ENCODE assay signal across 10 cellular contexts in the genomic region with DNA sequence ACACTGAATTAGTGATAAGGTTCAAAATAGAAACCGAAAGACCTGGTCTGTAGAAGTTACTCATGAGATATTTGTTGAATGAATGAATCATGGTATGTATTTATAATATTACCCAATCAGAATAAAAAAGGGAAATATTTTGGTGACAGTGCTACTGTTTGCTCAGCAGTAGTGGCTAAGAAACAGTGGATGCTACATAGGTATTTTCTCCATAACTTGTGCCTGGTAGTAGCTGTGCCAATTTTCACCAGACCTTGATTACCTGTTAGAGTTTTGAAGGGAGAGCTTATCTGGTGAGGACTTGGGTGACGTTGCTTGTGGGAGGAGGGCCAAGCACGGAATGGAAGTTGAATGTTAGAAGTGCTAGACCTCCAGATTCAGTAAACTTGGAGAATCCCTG. TPM values are rescaled to one million over a fixed set of nuclear protein-coding genes. Genes with fewer than 3 reads are reported as not detected.
DNase-seq lines count a peak whose midpoint lies in the region; TF ChIP-seq lines count a peak whose summit lies in the region.
"Had no signal": no experiment of that assay in that cellular context is flagged by ENCODE, and none has a peak within 500 bp of the region (broad histone marks: within the 10 kb centered on the region; RNA-seq: fewer than 3 reads in every experiment).

No MANE protein-coding gene starts in this region.

- peaks cover 5% of the 10 kb centered on the region for H3K9me3 Mint-ChIP-seq in glutamatergic neuron (ENCODE audit: unreplicated experiment)

- H4K20me1 ChIP-seq in BLaER1 treated with 17β-estradiol and CSF1 and Interleukin-3, amounts not matched to agents 10 nM and 100 nM: peaks cover 100% of the 10 kb centered on the region in 11 experiments
- H4K20me1 ChIP-seq in osteoblast (ENCODE audit: insufficient read depth, low read length): peaks cover 48% of the 10 kb centered on the region
- H4K20me1 ChIP-seq in Karpas-422 (ENCODE audit: insufficient read depth, low read depth, low read length): peaks cover 25% of the 10 kb centered on the region; the same call in 1 of the 2 replicates

- peaks cover 3% of the 10 kb centered on the region for H3K4me1 Mint-ChIP-seq in glutamatergic neuron (ENCODE audit: low read depth, unreplicated experiment)

- DNase-seq in M059J (ENCODE audit: low read depth) (peak; percentile 29), choroid plexus epithelial cell (ENCODE audit: low read depth) (peak; percentile 44), osteoblast (ENCODE audit: insufficient read length, low spot score, missing footprints) (peak; percentile 81), glutamatergic neuron (no peak), NCI-H1105 treated with DMSO at 0.1 percent for 48 hours (lab: John Stamatoyannopoulos, UW) (no peak), NCI-H146 treated with DMSO at 0.1 percent for 48 hours (lab: John Stamatoyannopoulos, UW; ENCODE audit: unreplicated experiment) (no peak), Karpas-422 (no peak)
- DNase-seq: NCI-H2081 treated with DMSO at 0.1 percent for 48 hours, T-helper 9 cell had no signal

- no peaks in the 10 kb centered on the region for H3K36me3 Mint-ChIP-seq in glutamatergic neuron (ENCODE audit: unreplicated experiment)

- TF ChIP-seq CTCF in choroid plexus epithelial cell (conservative IDR thresholded peaks at IDR 0.05; ENCODE audit: low read depth, low read length) (no peak), osteoblast (IDR thresholded peaks at IDR 0.05; ENCODE audit: extremely low read depth, low read depth, low read length) (no peak), glutamatergic neuron (IDR thresholded peaks at IDR 0.05; ENCODE audit: partially characterized antibody, unreplicated experiment) (no peak)

- no peaks in the 10 kb centered on the region for H3K9me3 ChIP-seq in BLaER1 treated with 17β-estradiol and CSF1 and Interleukin-3, amounts not matched to agents 10 nM and 100 nM (replicated peaks in 1 of 11)
- H3K9me3 ChIP-seq in osteoblast (ENCODE audit: low read depth, low read length) (no peaks in the 10 kb centered on the region), Karpas-422 (ENCODE audit: low read length) (no peaks in the 10 kb centered on the region)

- no peak overlapping the region for H3K27ac Mint-ChIP-seq in glutamatergic neuron (ENCODE audit: unreplicated experiment)

- no peaks in the 10 kb centered on the region for H3K27me3 Mint-ChIP-seq in glutamatergic neuron (ENCODE audit: unreplicated experiment)

- H3K9me2 ChIP-seq in Karpas-422 (replicated peaks; ENCODE audit: insufficient read depth, low read length): no peaks in the 10 kb centered on the region

- H3K9ac ChIP-seq in BLaER1 treated with 17β-estradiol and CSF1 and Interleukin-3, amounts not matched to agents 10 nM and 100 nM: no peak overlapping the region
- H3K9ac ChIP-seq in Karpas-422 (ENCODE audit: low read length): no peak overlapping the region

- H3K27ac ChIP-seq in BLaER1 treated with 17β-estradiol and CSF1 and Interleukin-3, amounts not matched to agents 10 nM and 100 nM: peak overlapping the region in 1 of 11 experiments; percentile 4; a peak in 1 of 22 replicates
- H3K27ac ChIP-seq in osteoblast (ENCODE audit: low read depth, low read length) (peak overlapping the region; percentile 73), Karpas-422 (ENCODE audit: low read length) (no peak overlapping the region)

- H3K4me1 ChIP-seq in BLaER1 treated with 17β-estradiol and CSF1 and Interleukin-3, amounts not matched to agents 10 nM and 100 nM: peaks cover 70 to 100% (median 93%) of the 10 kb centered on the region in 10 experiments
- H3K4me1 ChIP-seq in osteoblast (ENCODE audit: insufficient read depth, low read length): peaks cover 32% of the 10 kb centered on the region
- no peaks in the 10 kb centered on the region for H3K4me1 ChIP-seq in Karpas-422 (ENCODE audit: low read length)

- H3K4me3 Mint-ChIP-seq in glutamatergic neuron (ENCODE audit: unreplicated experiment): no peak overlapping the region

- no peak overlapping the region for H2AFZ ChIP-seq in osteoblast (ENCODE audit: low read length)
- H2AFZ ChIP-seq in Karpas-422 (ENCODE audit: low read length): no peak overlapping the region

- peak overlapping the region in 6 of 11 experiments; percentile 7 to 64 (median 35); a peak in 6 of 22 replicates for H3K4me2 ChIP-seq in BLaER1 treated with 17β-estradiol and CSF1 and Interleukin-3, amounts not matched to agents 10 nM and 100 nM
- H3K4me2 ChIP-seq in osteoblast (ENCODE audit: insufficient read depth, low read length) (peak overlapping the region; percentile 43), Karpas-422 (ENCODE audit: low read depth, low read length, poor library complexity, severe bottlenecking) (no peak overlapping the region)

- no peaks in the 10 kb centered on the region for H3K27me3 ChIP-seq in BLaER1 treated with 17β-estradiol and CSF1 and Interleukin-3, amounts not matched to agents 10 nM and 100 nM
- H3K27me3 ChIP-seq in osteoblast (ENCODE audit: insufficient read depth, low read length) (no peaks in the 10 kb centered on the region), Karpas-422 (ENCODE audit: low read length) (no peaks in the 10 kb centered on the region)

- peaks cover 95% of the 10 kb centered on the region for H3K79me2 ChIP-seq in osteoblast (ENCODE audit: insufficient read depth, low read length)
- no peaks in the 10 kb centered on the region for H3K79me2 ChIP-seq in Karpas-422 (ENCODE audit: low read length)

- H3K4me3 ChIP-seq in BLaER1 treated with 17β-estradiol and CSF1 and Interleukin-3, amounts not matched to agents 10 nM and 100 nM: no peak overlapping the region
- H3K4me3 ChIP-seq in choroid plexus epithelial cell (ENCODE audit: low read depth, low read length) (no peak overlapping the region), osteoblast (ENCODE audit: insufficient read depth, low read length) (no peak overlapping the region), Karpas-422 (ENCODE audit: low read length) (no peak overlapping the region)

- peaks cover 42 to 92% (median 63%) of the 10 kb centered on the region in 11 experiments for H3K36me3 ChIP-seq in BLaER1 treated with 17β-estradiol and CSF1 and Interleukin-3, amounts not matched to agents 10 nM and 100 nM
- H3K36me3 ChIP-seq in osteoblast (ENCODE audit: insufficient read depth, low read length): peaks cover 9% of the 10 kb centered on the region
- no peaks in the 10 kb centered on the region for H3K36me3 ChIP-seq in Karpas-422 (ENCODE audit: insufficient read depth, low read length)

RNA-seq across cellular contexts. Expression of a gene that starts 14.3 kb away (rescaled TPM):
- 3.9 and 8.6 TPM in 2 replicates for total RNA-seq in M059J (2014; rRNA removed; shearing (Covaris generic))
- total RNA-seq in osteoblast (14.4 and 17.4 TPM in 2 replicates), glutamatergic neuron (ENCODE audit: unreplicated experiment) (5.2 TPM)
- total RNA-seq in Karpas-422 (2014; rRNA removed; shearing (Covaris generic); ENCODE audit: low replicate concordance): 3.5 and 5.7 TPM in 2 replicates

Comparison
In these comparisons a context has a peak if more than half of its experiments do, and no peak if none do; other contexts are left out.
1. DNase-seq: peak in M059J (single experiment), choroid plexus epithelial cell (single experiment) and osteoblast (single experiment); none in glutamatergic neuron (single experiment), NCI-H1105 treated with DMSO at 0.1 percent for 48 hours (single experiment), NCI-H146 treated with DMSO at 0.1 percent for 48 hours (single experiment) and Karpas-422 (single experiment).